1 cellular context compared by ENCODE assay signal in the genomic region with DNA sequence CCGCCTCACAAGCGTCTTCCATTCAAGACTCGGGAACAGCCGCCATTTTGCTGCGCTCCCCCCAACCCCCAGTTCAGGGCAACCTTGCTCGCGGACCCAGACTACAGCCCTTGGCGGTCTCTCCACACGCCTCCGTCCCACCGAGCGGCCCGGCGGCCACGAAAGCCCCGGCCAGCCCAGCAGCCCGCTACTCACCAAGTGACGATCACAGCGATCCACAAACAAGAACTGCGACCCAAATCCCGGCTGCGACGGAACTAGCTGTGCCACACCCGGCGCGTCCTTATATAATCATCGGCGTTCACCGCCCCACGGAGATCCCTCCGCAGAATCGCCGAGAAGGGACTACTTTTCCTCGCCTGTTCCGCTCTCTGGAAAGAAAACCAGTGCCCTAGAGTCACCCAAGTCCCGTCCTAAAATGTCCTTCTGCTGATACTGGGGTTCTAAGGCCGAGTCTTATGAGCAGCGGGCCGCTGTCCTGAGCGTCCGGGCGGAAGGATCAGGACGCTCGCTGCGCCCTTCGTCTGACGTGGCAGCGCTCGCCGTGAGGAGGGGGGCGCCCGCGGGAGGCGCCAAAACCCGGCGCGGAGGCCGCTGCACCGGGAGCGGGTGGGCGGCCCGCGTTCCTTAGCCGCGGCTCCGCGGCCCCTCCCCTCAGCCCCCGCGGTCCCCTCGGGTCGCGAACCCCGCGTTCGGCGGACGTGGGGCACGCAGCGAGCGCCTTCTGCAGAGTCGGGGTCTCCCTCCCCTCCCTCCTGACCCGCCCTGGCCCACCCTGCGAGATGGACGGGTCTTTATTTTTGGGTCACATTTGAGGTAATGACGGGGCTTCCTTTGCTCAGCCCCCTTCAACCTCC.
TF ChIP-seq lines count a peak whose summit lies in the region.

A gene (minus strand): TSS at position 259 of the 857 bp plus-strand sequence. CDS start 879 bp downstream, outside the sequence.

TF ChIP-seq in K562, 482 proteins besides CTCF, POLR2A, EP300 and RAD21 (continued from another document and continues in another):
- TF ChIP-seq, protein P1, sequence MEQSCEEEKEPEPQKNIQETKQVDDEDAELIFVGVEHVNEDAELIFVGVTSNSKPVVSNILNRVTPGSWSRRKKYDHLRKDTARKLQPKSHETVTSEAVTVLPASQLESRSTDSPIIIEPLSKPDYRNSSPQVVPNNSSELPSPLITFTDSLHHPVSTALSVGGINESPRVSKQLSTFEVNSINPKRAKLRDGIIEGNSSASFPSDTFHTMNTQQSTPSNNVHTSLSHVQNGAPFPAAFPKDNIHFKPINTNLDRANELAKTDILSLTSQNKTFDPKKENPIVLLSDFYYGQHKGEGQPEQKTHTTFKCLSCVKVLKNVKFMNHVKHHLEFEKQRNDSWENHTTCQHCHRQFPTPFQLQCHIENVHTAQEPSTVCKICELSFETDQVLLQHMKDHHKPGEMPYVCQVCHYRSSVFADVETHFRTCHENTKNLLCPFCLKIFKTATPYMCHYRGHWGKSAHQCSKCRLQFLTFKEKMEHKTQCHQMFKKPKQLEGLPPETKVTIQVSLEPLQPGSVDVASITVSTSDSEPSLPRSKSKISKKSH (CRISPR knock-in tag; IDR thresholded peaks at IDR 0.05): no peak
- TF ChIP-seq RBFOX2 (IDR thresholded peaks at IDR 0.05; ENCODE audit: low read depth, low read length) (peak; percentile 99), ZNF12 (CRISPR knock-in tag; IDR thresholded peaks at IDR 0.05) (peak; percentile 41; the same call in 1 of the 2 replicates), STAG1 (CRISPR knock-in tag; IDR thresholded peaks at IDR 0.05; ENCODE audit: borderline replicate concordance) (peak; percentile 42; the same call in 1 of the 2 replicates), MTA2 (IDR thresholded peaks at IDR 0.05; ENCODE audit: low read depth) (peak; percentile 24; the same call in 1 of the 2 replicates), ZNF41 (CRISPR knock-in tag; conservative IDR thresholded peaks at IDR 0.05) (no peak), TAF15 (IDR thresholded peaks at IDR 0.05; ENCODE audit: low read depth, low read length) (no peak; the same call in 1 of the 2 replicates), RBM15 (IDR thresholded peaks at IDR 0.05; ENCODE audit: insufficient read depth, low read length) (0 out of 2 replicates have a peak, but pooled peaks have one; percentile 94), RBM39 (optimal IDR thresholded peaks at IDR 0.05; ENCODE audit: low read depth, low read length) (peak; percentile 98), PHF21A (IDR thresholded peaks at IDR 0.05; ENCODE audit: borderline replicate concordance, low read depth) (peak; percentile 83; the same call in 1 of the 2 replicates), SMARCB1 (IDR thresholded peaks at IDR 0.05; ENCODE audit: insufficient read length, low read depth) (no peak), GATAD2A (IDR thresholded peaks at IDR 0.05) (no peak), ETV1 (tag; conservative IDR thresholded peaks at IDR 0.05; ENCODE audit: low read depth) (peak; percentile 95), PYGO2 (tag; IDR thresholded peaks at IDR 0.05) (no peak), PRMT5 (CRISPR knock-in tag; IDR thresholded peaks at IDR 0.05) (0 out of 2 replicates have a peak, but pooled peaks have one; percentile 23), MYNN (IDR thresholded peaks at IDR 0.05) (peak; percentile 41; the same call in 1 of the 2 replicates), MYNN (CRISPR knock-in tag; IDR thresholded peaks at IDR 0.05) (no peak), ZNF584 (CRISPR knock-in tag; IDR thresholded peaks at IDR 0.05; ENCODE audit: low read depth) (0 out of 2 replicates have a peak, but pooled peaks have one; percentile 48), CBX5 (IDR thresholded peaks at IDR 0.05; ENCODE audit: borderline replicate concordance, low read depth) (no peak), TRIM28 (IDR thresholded peaks at IDR 0.05) (peak; percentile 92), CHD2 (IDR thresholded peaks at IDR 0.05; ENCODE audit: low read depth, low read length) (peak; percentile 93), HMG20A (CRISPR knock-in tag; conservative IDR thresholded peaks at IDR 0.05) (no peak), NR2F6 (CRISPR knock-in tag; IDR thresholded peaks at IDR 0.05) (no peak), NFXL1 (CRISPR knock-in tag; IDR thresholded peaks at IDR 0.05) (no peak), BCOR (IDR thresholded peaks at IDR 0.05) (peak; percentile 87), ZNF780A (CRISPR knock-in tag; IDR thresholded peaks at IDR 0.05) (no peak), ZNF174 (CRISPR knock-in tag; IDR thresholded peaks at IDR 0.05) (no peak)
- TF ChIP-seq, protein P2, sequence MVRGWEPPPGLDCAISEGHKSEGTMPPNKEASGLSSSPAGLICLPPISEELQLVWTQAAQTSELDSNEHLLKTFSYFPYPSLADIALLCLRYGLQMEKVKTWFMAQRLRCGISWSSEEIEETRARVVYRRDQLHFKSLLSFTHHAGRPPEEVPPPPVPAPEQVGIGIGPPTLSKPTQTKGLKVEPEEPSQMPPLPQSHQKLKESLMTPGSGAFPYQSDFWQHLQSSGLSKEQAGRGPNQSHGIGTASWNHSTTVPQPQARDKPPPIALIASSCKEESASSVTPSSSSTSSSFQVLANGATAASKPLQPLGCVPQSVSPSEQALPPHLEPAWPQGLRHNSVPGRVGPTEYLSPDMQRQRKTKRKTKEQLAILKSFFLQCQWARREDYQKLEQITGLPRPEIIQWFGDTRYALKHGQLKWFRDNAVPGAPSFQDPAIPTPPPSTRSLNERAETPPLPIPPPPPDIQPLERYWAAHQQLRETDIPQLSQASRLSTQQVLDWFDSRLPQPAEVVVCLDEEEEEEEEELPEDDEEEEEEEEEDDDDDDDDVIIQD (CRISPR knock-in tag; IDR thresholded peaks at IDR 0.05): peak; percentile 80; the same call in 1 of the 2 replicates
- TF ChIP-seq, protein P3, sequence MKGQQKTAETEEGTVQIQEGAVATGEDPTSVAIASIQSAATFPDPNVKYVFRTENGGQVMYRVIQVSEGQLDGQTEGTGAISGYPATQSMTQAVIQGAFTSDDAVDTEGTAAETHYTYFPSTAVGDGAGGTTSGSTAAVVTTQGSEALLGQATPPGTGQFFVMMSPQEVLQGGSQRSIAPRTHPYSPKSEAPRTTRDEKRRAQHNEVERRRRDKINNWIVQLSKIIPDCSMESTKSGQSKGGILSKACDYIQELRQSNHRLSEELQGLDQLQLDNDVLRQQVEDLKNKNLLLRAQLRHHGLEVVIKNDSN (CRISPR knock-in tag; IDR thresholded peaks at IDR 0.05): no peak
- TF ChIP-seq, protein P4, sequence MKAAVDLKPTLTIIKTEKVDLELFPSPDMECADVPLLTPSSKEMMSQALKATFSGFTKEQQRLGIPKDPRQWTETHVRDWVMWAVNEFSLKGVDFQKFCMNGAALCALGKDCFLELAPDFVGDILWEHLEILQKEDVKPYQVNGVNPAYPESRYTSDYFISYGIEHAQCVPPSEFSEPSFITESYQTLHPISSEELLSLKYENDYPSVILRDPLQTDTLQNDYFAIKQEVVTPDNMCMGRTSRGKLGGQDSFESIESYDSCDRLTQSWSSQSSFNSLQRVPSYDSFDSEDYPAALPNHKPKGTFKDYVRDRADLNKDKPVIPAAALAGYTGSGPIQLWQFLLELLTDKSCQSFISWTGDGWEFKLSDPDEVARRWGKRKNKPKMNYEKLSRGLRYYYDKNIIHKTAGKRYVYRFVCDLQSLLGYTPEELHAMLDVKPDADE (conservative IDR thresholded peaks at IDR 0.05; ENCODE audit: control insufficient read depth, low read depth, low read length): peak; percentile 91
- TF ChIP-seq, protein P5, sequence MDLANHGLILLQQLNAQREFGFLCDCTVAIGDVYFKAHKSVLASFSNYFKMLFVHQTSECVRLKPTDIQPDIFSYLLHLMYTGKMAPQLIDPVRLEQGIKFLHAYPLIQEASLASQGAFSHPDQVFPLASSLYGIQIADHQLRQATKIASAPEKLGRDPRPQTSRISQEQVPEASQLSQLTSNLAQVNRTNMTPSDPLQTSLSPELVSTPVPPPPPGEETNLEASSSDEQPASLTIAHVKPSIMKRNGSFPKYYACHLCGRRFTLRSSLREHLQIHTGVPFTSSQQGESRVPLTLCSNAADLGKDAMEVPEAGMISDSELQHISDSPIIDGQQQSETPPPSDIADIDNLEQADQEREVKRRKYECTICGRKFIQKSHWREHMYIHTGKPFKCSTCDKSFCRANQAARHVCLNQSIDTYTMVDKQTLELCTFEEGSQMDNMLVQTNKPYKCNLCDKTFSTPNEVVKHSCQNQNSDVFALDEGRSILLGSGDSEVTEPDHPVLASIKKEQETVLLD (IDR thresholded peaks at IDR 0.05): peak; percentile 100
- TF ChIP-seq, protein P6, sequence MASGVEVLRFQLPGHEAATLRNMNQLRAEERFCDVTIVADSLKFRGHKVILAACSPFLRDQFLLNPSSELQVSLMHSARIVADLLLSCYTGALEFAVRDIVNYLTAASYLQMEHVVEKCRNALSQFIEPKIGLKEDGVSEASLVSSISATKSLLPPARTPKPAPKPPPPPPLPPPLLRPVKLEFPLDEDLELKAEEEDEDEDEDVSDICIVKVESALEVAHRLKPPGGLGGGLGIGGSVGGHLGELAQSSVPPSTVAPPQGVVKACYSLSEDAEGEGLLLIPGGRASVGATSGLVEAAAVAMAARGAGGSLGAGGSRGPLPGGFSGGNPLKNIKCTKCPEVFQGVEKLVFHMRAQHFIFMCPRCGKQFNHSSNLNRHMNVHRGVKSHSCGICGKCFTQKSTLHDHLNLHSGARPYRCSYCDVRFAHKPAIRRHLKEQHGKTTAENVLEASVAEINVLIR (CRISPR knock-in tag; IDR thresholded peaks at IDR 0.05): peak; percentile 96
- TF ChIP-seq, protein P7, sequence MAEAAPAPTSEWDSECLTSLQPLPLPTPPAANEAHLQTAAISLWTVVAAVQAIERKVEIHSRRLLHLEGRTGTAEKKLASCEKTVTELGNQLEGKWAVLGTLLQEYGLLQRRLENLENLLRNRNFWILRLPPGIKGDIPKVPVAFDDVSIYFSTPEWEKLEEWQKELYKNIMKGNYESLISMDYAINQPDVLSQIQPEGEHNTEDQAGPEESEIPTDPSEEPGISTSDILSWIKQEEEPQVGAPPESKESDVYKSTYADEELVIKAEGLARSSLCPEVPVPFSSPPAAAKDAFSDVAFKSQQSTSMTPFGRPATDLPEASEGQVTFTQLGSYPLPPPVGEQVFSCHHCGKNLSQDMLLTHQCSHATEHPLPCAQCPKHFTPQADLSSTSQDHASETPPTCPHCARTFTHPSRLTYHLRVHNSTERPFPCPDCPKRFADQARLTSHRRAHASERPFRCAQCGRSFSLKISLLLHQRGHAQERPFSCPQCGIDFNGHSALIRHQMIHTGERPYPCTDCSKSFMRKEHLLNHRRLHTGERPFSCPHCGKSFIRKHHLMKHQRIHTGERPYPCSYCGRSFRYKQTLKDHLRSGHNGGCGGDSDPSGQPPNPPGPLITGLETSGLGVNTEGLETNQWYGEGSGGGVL (CRISPR knock-in tag; IDR thresholded peaks at IDR 0.05): no peak
- TF ChIP-seq, protein P8, sequence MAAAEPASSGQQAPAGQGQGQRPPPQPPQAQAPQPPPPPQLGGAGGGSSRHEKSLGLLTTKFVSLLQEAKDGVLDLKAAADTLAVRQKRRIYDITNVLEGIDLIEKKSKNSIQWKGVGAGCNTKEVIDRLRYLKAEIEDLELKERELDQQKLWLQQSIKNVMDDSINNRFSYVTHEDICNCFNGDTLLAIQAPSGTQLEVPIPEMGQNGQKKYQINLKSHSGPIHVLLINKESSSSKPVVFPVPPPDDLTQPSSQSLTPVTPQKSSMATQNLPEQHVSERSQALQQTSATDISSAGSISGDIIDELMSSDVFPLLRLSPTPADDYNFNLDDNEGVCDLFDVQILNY (CRISPR knock-in tag; IDR thresholded peaks at IDR 0.05): peak; percentile 14
- TF ChIP-seq, protein P9, sequence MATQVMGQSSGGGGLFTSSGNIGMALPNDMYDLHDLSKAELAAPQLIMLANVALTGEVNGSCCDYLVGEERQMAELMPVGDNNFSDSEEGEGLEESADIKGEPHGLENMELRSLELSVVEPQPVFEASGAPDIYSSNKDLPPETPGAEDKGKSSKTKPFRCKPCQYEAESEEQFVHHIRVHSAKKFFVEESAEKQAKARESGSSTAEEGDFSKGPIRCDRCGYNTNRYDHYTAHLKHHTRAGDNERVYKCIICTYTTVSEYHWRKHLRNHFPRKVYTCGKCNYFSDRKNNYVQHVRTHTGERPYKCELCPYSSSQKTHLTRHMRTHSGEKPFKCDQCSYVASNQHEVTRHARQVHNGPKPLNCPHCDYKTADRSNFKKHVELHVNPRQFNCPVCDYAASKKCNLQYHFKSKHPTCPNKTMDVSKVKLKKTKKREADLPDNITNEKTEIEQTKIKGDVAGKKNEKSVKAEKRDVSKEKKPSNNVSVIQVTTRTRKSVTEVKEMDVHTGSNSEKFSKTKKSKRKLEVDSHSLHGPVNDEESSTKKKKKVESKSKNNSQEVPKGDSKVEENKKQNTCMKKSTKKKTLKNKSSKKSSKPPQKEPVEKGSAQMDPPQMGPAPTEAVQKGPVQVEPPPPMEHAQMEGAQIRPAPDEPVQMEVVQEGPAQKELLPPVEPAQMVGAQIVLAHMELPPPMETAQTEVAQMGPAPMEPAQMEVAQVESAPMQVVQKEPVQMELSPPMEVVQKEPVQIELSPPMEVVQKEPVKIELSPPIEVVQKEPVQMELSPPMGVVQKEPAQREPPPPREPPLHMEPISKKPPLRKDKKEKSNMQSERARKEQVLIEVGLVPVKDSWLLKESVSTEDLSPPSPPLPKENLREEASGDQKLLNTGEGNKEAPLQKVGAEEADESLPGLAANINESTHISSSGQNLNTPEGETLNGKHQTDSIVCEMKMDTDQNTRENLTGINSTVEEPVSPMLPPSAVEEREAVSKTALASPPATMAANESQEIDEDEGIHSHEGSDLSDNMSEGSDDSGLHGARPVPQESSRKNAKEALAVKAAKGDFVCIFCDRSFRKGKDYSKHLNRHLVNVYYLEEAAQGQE (CRISPR knock-in tag; IDR thresholded peaks at IDR 0.05; ENCODE audit: low read depth): peak; percentile 61; the same call in 1 of the 2 replicates
- TF ChIP-seq, protein P10, sequence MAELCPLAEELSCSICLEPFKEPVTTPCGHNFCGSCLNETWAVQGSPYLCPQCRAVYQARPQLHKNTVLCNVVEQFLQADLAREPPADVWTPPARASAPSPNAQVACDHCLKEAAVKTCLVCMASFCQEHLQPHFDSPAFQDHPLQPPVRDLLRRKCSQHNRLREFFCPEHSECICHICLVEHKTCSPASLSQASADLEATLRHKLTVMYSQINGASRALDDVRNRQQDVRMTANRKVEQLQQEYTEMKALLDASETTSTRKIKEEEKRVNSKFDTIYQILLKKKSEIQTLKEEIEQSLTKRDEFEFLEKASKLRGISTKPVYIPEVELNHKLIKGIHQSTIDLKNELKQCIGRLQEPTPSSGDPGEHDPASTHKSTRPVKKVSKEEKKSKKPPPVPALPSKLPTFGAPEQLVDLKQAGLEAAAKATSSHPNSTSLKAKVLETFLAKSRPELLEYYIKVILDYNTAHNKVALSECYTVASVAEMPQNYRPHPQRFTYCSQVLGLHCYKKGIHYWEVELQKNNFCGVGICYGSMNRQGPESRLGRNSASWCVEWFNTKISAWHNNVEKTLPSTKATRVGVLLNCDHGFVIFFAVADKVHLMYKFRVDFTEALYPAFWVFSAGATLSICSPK (IDR thresholded peaks at IDR 0.05; ENCODE audit: borderline replicate concordance): peak; percentile 65; the same call in 1 of the 2 replicates
- TF ChIP-seq, protein P11, sequence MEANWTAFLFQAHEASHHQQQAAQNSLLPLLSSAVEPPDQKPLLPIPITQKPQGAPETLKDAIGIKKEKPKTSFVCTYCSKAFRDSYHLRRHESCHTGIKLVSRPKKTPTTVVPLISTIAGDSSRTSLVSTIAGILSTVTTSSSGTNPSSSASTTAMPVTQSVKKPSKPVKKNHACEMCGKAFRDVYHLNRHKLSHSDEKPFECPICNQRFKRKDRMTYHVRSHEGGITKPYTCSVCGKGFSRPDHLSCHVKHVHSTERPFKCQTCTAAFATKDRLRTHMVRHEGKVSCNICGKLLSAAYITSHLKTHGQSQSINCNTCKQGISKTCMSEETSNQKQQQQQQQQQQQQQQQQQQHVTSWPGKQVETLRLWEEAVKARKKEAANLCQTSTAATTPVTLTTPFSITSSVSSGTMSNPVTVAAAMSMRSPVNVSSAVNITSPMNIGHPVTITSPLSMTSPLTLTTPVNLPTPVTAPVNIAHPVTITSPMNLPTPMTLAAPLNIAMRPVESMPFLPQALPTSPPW (CRISPR knock-in tag; IDR thresholded peaks at IDR 0.05): peak; percentile 100
